In the genomic region with DNA sequence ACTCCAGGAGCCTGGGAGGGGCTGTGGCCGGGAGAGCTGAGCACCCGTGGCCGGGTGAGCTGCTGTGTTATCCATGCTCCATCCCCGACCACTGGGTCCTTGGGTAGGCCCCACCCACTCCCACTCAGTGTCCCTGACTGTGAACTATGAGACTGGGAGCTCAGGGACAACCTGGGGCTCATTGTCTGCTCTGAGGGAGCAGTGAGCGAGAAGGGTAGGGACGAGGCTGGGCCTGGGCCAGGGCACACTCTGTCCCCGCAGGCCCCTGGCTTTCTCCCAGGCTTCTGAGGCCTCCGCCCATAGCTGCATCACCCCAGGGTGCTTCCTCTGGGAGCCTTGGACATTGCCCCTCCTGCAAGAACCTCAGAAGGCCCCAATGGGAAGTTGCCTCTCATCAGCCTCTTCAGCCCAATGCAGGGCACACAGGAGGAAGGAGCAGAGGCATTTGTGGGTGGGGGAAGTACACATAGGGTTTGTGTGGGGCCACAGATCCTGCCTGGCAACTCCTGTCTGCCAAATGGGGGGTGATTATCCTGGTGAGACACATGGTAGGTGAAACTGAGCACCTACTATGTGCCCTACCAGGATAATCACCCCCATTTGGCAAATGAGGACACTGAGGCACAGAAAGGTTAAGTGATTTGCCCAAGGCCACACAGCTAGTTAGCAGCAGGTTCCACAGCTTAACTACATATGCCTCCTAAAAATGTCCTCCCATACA, we compare ENCODE assay signal across 12 cellular contexts. TPM values are rescaled to one million over a fixed set of nuclear protein-coding genes. Genes with fewer than 3 reads are reported as not detected.
DNase-seq lines count a peak whose midpoint lies in the region; ATAC-seq, FAIRE-seq and TF ChIP-seq lines count a peak whose summit lies in the region.
"Had no signal": no experiment of that assay in that cellular context is flagged by ENCODE, and none has a peak within 500 bp of the region (broad histone marks: within the 10 kb centered on the region; RNA-seq: fewer than 3 reads in every experiment).

No MANE protein-coding gene starts in this region.

- no peak for TF ChIP-seq RAD21 in K562 (CRISPR knock-in tag; conservative IDR thresholded peaks at IDR 0.05 in 1 of 2, IDR thresholded peaks at IDR 0.05 in 1 of 2)

- TF ChIP-seq POLR2A in K562 (conservative IDR thresholded peaks at IDR 0.05): no peak

- H3K79me2 ChIP-seq in K562 (ENCODE audit: control insufficient read depth, insufficient read depth, low read length) (no peaks in the 10 kb centered on the region), keratinocyte (ENCODE audit: control insufficient read depth, insufficient read depth, low read length) (no peaks in the 10 kb centered on the region)

- ATAC-seq in K562: peak; percentile 9
- no peak for ATAC-seq in stimulated activated effector memory CD8-positive, alpha-beta T cell treated with anti-CD3 and anti-CD28 coated beads, Interleukin-12 subunit alpha, Interleukin-12 subunit beta, amount 100 ng/mL, for 72 hours
- ATAC-seq in HG02759 (IDR thresholded peaks at IDR 0.05; ENCODE audit: unreplicated experiment): no peak
- ATAC-seq in GM21529 (IDR thresholded peaks at IDR 0.05; ENCODE audit: unreplicated experiment): no peak
- ATAC-seq: activated naive CD4-positive, alpha-beta T cell treated with anti-CD3 and anti-CD28 coated beads, Interleukin-2, amount 50 U/mL, for 72 hours had no signal

- H3K36me3 Mint-ChIP-seq in stimulated activated effector memory CD8-positive, alpha-beta T cell treated with anti-CD3 and anti-CD28 coated beads, Interleukin-12 subunit alpha, Interleukin-12 subunit beta, amount 100 ng/mL, for 72 hours: no peaks in the 10 kb centered on the region

- H3K9me1 ChIP-seq in K562 (ENCODE audit: control insufficient read depth, insufficient read depth, low read length) (no peaks in the 10 kb centered on the region), keratinocyte (ENCODE audit: control insufficient read depth, extremely low read depth, insufficient read depth, low read length) (no peaks in the 10 kb centered on the region)

- H3K36me3 ChIP-seq in K562 (ENCODE audit: control insufficient read depth, insufficient read depth, low read length): no peaks in the 10 kb centered on the region
- no peaks in the 10 kb centered on the region for H3K36me3 ChIP-seq in keratinocyte (ENCODE audit: control insufficient read depth in 2 of 2, extremely low read depth in 1 of 2, insufficient read depth in 2 of 2, low read length in 2 of 2)

- BruUV-seq in K562 (replicated peaks; lab: Mats Ljungman, UMichigan): no TSS peak

- no peak overlapping the region for H3K4me3 Mint-ChIP-seq in stimulated activated effector memory CD8-positive, alpha-beta T cell treated with anti-CD3 and anti-CD28 coated beads, Interleukin-12 subunit alpha, Interleukin-12 subunit beta, amount 100 ng/mL, for 72 hours

- H2AFZ ChIP-seq in K562 (ENCODE audit: low read depth, low read length) (no peak overlapping the region), keratinocyte (ENCODE audit: control insufficient read depth, low read length) (peak overlapping the region; percentile 86)

- dilution Hi-C loops in keratinocyte (cut with MboI; ENCODE audit: extremely low pct_ligation_motif_present, low sequenced_read_pairs): no loop called here

- H3K9ac ChIP-seq in K562 (ENCODE audit: insufficient read depth in 1 of 2, low read depth in 2 of 2, low read length in 2 of 2): peak overlapping the region in 1 of 2 experiments; percentile 74; a peak in 1 of 4 replicates
- H3K9ac ChIP-seq in keratinocyte (ENCODE audit: control insufficient read depth, extremely low read depth, insufficient read depth, low read length): no peak overlapping the region

- no peak for TF ChIP-seq EP300 in K562 (IDR thresholded peaks at IDR 0.05; ENCODE audit: low read length)

- H3K4me1 ChIP-seq in K562 (replicated peaks in 1 of 2; ENCODE audit: control insufficient read depth in 2 of 2, insufficient read depth in 2 of 2, low read length in 2 of 2) (peaks cover 0 to 43% of the 10 kb centered on the region in 2 experiments; a peak in 3 of 5 replicates), keratinocyte (ENCODE audit: control insufficient read depth, extremely low read depth, insufficient read depth, low read length) (peaks cover 9% of the 10 kb centered on the region)

- 36% methylated on average over 8 of the region's 8 CpGs for WGBS in K562 (ENCODE audit: insufficient coverage, low coverage, missing lambda C conversion rate)

- H3K27me3 ChIP-seq in K562 (ENCODE audit: control insufficient read depth in 2 of 2, insufficient read depth in 2 of 2, low read length in 2 of 2): no peaks in the 10 kb centered on the region
- H3K27me3 ChIP-seq in keratinocyte (ENCODE audit: control insufficient read depth, extremely low read depth, insufficient read depth, low read length): peaks cover 5% of the 10 kb centered on the region
- peaks cover 0 to 46% (median 31%) of the 10 kb centered on the region in 45 donors for H3K27me3 ChIP-seq in dorsolateral prefrontal cortex

- H4K20me1 ChIP-seq in K562 (replicated peaks; ENCODE audit: control insufficient read depth, insufficient read depth, low read length) (no peaks in the 10 kb centered on the region), keratinocyte (ENCODE audit: control insufficient read depth, extremely low read depth, insufficient read depth, low read length) (no peaks in the 10 kb centered on the region)

- no peak for DNase-seq in HFF-Myc (ENCODE audit: extremely low read depth, low read depth)
- no peak for DNase-seq in K562 (ENCODE audit: extremely low read depth in 1 of 4, low spot score in 3 of 4)
- no peak for DNase-seq in keratinocyte (ENCODE audit: low read depth, low spot score)
- DNase-seq in stimulated activated effector memory CD8-positive, alpha-beta T cell treated with anti-CD3 and anti-CD28 coated beads, Interleukin-12 subunit alpha, Interleukin-12 subunit beta, amount 100 ng/mL, for 72 hours (ENCODE audit: low spot score in 2 of 2): no peak
- DNase-seq in dorsolateral prefrontal cortex: no peak
- no peak for DNase-seq in NCI-H1694 treated with DMSO at 0.1 percent for 48 hours (lab: John Stamatoyannopoulos, UW)
- DNase-seq: hypothalamus, NCI-H524 treated with DMSO at 0.1 percent for 48 hours, retina had no signal

- H3K9me3 Mint-ChIP-seq in stimulated activated effector memory CD8-positive, alpha-beta T cell treated with anti-CD3 and anti-CD28 coated beads, Interleukin-12 subunit alpha, Interleukin-12 subunit beta, amount 100 ng/mL, for 72 hours: no peaks in the 10 kb centered on the region

- 0 out of 2 replicates have a peak, but pooled peaks cover 4% of the 10 kb centered on the region for H3K9me3 ChIP-seq in K562 (replicated peaks; ENCODE audit: control insufficient read depth, insufficient read depth, low read depth, low read length)
- H3K9me3 ChIP-seq in keratinocyte (ENCODE audit: control insufficient read depth, low read depth, low read length): no peaks in the 10 kb centered on the region

- in situ Hi-C loops in K562 (cut with MboI): no loop called here

- peak overlapping the region; percentile 91 for H3K4me3 ChIP-seq in HFF-Myc (replicated peaks; ENCODE audit: low read depth, low read length)
- no peak overlapping the region for H3K4me3 ChIP-seq in K562
- H3K4me3 ChIP-seq in keratinocyte (ENCODE audit: control insufficient read depth in 2 of 3, extremely low read depth in 1 of 3, insufficient read depth in 2 of 3, low read depth in 1 of 3, low read length in 3 of 3): no peak overlapping the region
- no peak overlapping the region for H3K4me3 ChIP-seq in dorsolateral prefrontal cortex

- no peak overlapping the region for H3K27ac ChIP-seq in K562 (ENCODE audit: extremely low read depth, low read depth, low read length)
- H3K27ac ChIP-seq in keratinocyte (ENCODE audit: control insufficient read depth, insufficient read depth, low read length): no peak overlapping the region
- H3K27ac ChIP-seq in dorsolateral prefrontal cortex: peak overlapping the region in 1 of 59 donors; percentile 21

- H3K4me1 Mint-ChIP-seq in stimulated activated effector memory CD8-positive, alpha-beta T cell treated with anti-CD3 and anti-CD28 coated beads, Interleukin-12 subunit alpha, Interleukin-12 subunit beta, amount 100 ng/mL, for 72 hours: peaks cover 6% of the 10 kb centered on the region

- no peak overlapping the region for H3K4me2 ChIP-seq in K562 (ENCODE audit: insufficient read depth, low read length)
- peak overlapping the region; percentile 19 for H3K4me2 ChIP-seq in keratinocyte (ENCODE audit: control insufficient read depth, extremely low read depth, insufficient read depth, low read depth, low read length)

- no peak for TF ChIP-seq CTCF in HFF-Myc (IDR thresholded peaks at IDR 0.05; ENCODE audit: low read depth, low read length, missing control alignments)
- no peak for TF ChIP-seq CTCF in K562 (IDR thresholded peaks at IDR 0.05 in 2 of 3, conservative IDR thresholded peaks at IDR 0.05 in 1 of 3; ENCODE audit: insufficient read depth in 2 of 3, low read depth in 1 of 3, low read length in 3 of 3)
- no peak for TF ChIP-seq CTCF in keratinocyte (optimal IDR thresholded peaks at IDR 0.05 in 1 of 3, IDR thresholded peaks at IDR 0.05 in 1 of 3, conservative IDR thresholded peaks at IDR 0.05 in 1 of 3; ENCODE audit: extremely low read depth in 1 of 3, insufficient read depth in 2 of 3, low read length in 3 of 3)
- no peak for TF ChIP-seq CTCF in dorsolateral prefrontal cortex (IDR thresholded peaks at IDR 0.05 in 54 of 56, conservative IDR thresholded peaks at IDR 0.05 in 2 of 56; ENCODE audit: low read depth in 1 of 56, partially characterized antibody in 56 of 56)

- H3K27ac Mint-ChIP-seq in stimulated activated effector memory CD8-positive, alpha-beta T cell treated with anti-CD3 and anti-CD28 coated beads, Interleukin-12 subunit alpha, Interleukin-12 subunit beta, amount 100 ng/mL, for 72 hours: peak overlapping the region; percentile 17
- H3K27ac Mint-ChIP-seq: activated naive CD4-positive, alpha-beta T cell treated with anti-CD3 and anti-CD28 coated beads, Interleukin-2, amount 50 U/mL, for 72 hours had no signal

- intact Hi-C loops in K562 (cut with micrococcal nuclease): no loop called here
- intact Hi-C loops in dorsolateral prefrontal cortex (cut with DNase I): no loop called here

- CTCF ChIA-PET in K562 (lab: Yijun Ruan, JAX; ENCODE audit: low intra/inter-chr PET ratio): interaction anchor here (0.6 kb wide), 1 partner anchor 37 kb away, joined by 3 read pairs; no protein-coding TSS in a partner anchor

- POLR2A ChIA-PET in K562 (lab: Yijun Ruan, JAX): interaction anchor here (1.0 to 1.1 kb wide), 2 partner anchors 29 to 166 kb away, joined by 3 to 5 read pairs; no protein-coding TSS in a partner anchor

- FAIRE-seq in K562 (lab: Jason Lieb, UNC) (no peak), keratinocyte (lab: Jason Lieb, UNC) (no peak)

RNA-seq across cellular contexts. Expression of gene ANPEP, which starts 2.4 kb away (rescaled TPM):
- total RNA-seq in K562 (2011; cell fraction: chromatin; rRNA removed; ENCODE audit: low replicate concordance): 2.9 and 3.1 TPM in 2 replicates
- 1.2 and 1.8 TPM in 2 replicates for total RNA-seq in K562 (2011; cell fraction: nucleolus; rRNA removed)
- 1.5 and 2.5 TPM in 2 replicates for total RNA-seq in K562 (2011; cell fraction: nucleoplasm; rRNA removed)
- total RNA-seq in K562 (2014; rRNA removed) (1.0 and 1.8 TPM in 2 replicates), K562 (2014; rRNA removed; fragmentation: Illumina TruSeq; extraction: Trizol) (1.1 and 1.3 TPM in 2 replicates), K562 (2015; rRNA removed; fragmentation: Illumina TruSeq; extraction: Trizol) (2.5 and 2.6 TPM in 2 replicates), K562 (2021) (4.8 and 5.7 TPM in 2 replicates), dorsolateral prefrontal cortex (10 to 100 TPM in 1 of 120 experiments, 1 to 10 TPM in 117, under 1 TPM in 2; 0.43 to 11.2 (median 3.5) TPM)
- polyA plus RNA-seq in K562 (2011; rRNA removed) (0.43 and 2.0 TPM in 2 replicates), K562 (2014; fragmentation: Illumina TruSeq; extraction: Trizol) (4.0 and 4.2 TPM in 2 replicates), K562 (2014; fragmentation: Nextera tagmentation; extraction: Ambion mirVana) (under 1 TPM; 0.23 to 0.27 TPM), K562 (2014; rRNA removed) (4.7 and 8.9 TPM in 2 replicates), keratinocyte (0.59 to 5.2 TPM (median 1.00 TPM) in 3 replicates)
- 0.63 and 1.5 TPM in 2 replicates for polyA plus RNA-seq in K562 (2011; cell fraction: cytosol; rRNA removed)
- polyA plus RNA-seq in K562 (2011; cell fraction: nucleus; rRNA removed): 3.6 and 6.0 TPM in 2 replicates
- polyA plus RNA-seq in K562 (2012): 6.6 and 17.5 TPM in 2 replicates
- 0.30 and 0.67 TPM in 2 replicates for polyA minus RNA-seq in K562 (2011; rRNA and poly(A)+ RNA removed)
- polyA minus RNA-seq in K562 (2011; cell fraction: cytosol; rRNA and poly(A)+ RNA removed): 0.95 and 3.6 TPM in 2 replicates
- polyA minus RNA-seq in K562 (2011; cell fraction: nucleus; rRNA and poly(A)+ RNA removed): 0.67 and 0.78 TPM in 2 replicates
- 0.37 TPM for polyA plus RNA-seq in keratinocyte (2011; ENCODE audit: low read depth)
- polyA plus RNA-seq in keratinocyte (2011; cell fraction: cytosol; rRNA removed): 0.44 and 0.65 TPM in 2 replicates
- 2.4 and 2.7 TPM in 2 replicates for polyA plus RNA-seq in keratinocyte (2011; cell fraction: nucleus; rRNA removed)
- polyA plus RNA-seq in keratinocyte (2012; ENCODE audit: low replicate concordance): 0.20 and 3.4 TPM in 2 replicates
- 2.0 to 11.6 TPM (median 2.6 TPM) in 3 replicates for polyA minus RNA-seq in keratinocyte
- 3.5 TPM for polyA minus RNA-seq in keratinocyte (2011; cell fraction: cytosol; rRNA and poly(A)+ RNA removed)
- 1.8 and 1.9 TPM in 2 replicates for polyA minus RNA-seq in keratinocyte (2011; cell fraction: nucleus; rRNA and poly(A)+ RNA removed)

RNA-seq across cellular contexts. Expression of gene MESP2, which starts 36.2 kb away (rescaled TPM):
- not detected in 2 replicates for total RNA-seq in K562 (2011; cell fraction: chromatin; rRNA removed; ENCODE audit: low replicate concordance)
- total RNA-seq in K562 (2011; cell fraction: nucleolus; rRNA removed): not detected in 2 replicates
- not detected in 2 replicates for total RNA-seq in K562 (2011; cell fraction: nucleoplasm; rRNA removed)
- total RNA-seq in K562 (2014; rRNA removed) (0.82 and 1.1 TPM in 2 replicates), K562 (2014; rRNA removed; fragmentation: Illumina TruSeq; extraction: Trizol) (0.41 and 0.51 TPM in 2 replicates), K562 (2015; rRNA removed; fragmentation: Illumina TruSeq; extraction: Trizol) (0.29 and 0.45 TPM in 2 replicates), K562 (2021) (0.47 and 0.66 TPM in 2 replicates), dorsolateral prefrontal cortex (1 to 10 TPM in 41 of 120 experiments, under 1 TPM in 62, not detected in 17; 0.29 to 2.1 (median 0.92) TPM)
- polyA plus RNA-seq in K562 (2011; rRNA removed) (0.08 and 0.14 TPM in 2 replicates), K562 (2014; fragmentation: Illumina TruSeq; extraction: Trizol) (0.55 and 0.70 TPM in 2 replicates), K562 (2014; fragmentation: Nextera tagmentation; extraction: Ambion mirVana) (under 1 TPM; 0.11 to 0.13 TPM), K562 (2014; rRNA removed) (0.37 and 0.47 TPM in 2 replicates), keratinocyte (0.16 to 0.39 TPM (median 0.22 TPM) in 3 replicates)
- 0.18 and 0.22 TPM in 2 replicates for polyA plus RNA-seq in K562 (2011; cell fraction: cytosol; rRNA removed)
- 0.10 and 0.56 TPM in 2 replicates for polyA plus RNA-seq in K562 (2011; cell fraction: nucleus; rRNA removed)
- polyA plus RNA-seq in K562 (2012): 0.39 and 0.48 TPM in 2 replicates
- polyA minus RNA-seq in K562 (2011; rRNA and poly(A)+ RNA removed): not detected in 2 replicates
- not detected in 2 replicates for polyA minus RNA-seq in K562 (2011; cell fraction: cytosol; rRNA and poly(A)+ RNA removed)
- not detected in 2 replicates for polyA minus RNA-seq in K562 (2011; cell fraction: nucleus; rRNA and poly(A)+ RNA removed)
- polyA plus RNA-seq in keratinocyte (2011; ENCODE audit: low read depth): not detected
- polyA plus RNA-seq in keratinocyte (2011; cell fraction: cytosol; rRNA removed): 0.22 and 0.23 TPM in 2 replicates
- 0.15 and 0.37 TPM in 2 replicates for polyA plus RNA-seq in keratinocyte (2011; cell fraction: nucleus; rRNA removed)
- 0.34 and 0.71 TPM in 2 replicates for polyA plus RNA-seq in keratinocyte (2012; ENCODE audit: low replicate concordance)
- polyA minus RNA-seq in keratinocyte: not detected in 3 replicates
- polyA minus RNA-seq in keratinocyte (2011; cell fraction: cytosol; rRNA and poly(A)+ RNA removed): not detected
- polyA minus RNA-seq in keratinocyte (2011; cell fraction: nucleus; rRNA and poly(A)+ RNA removed): not detected in 2 replicates
- total RNA-seq: activated naive CD4-positive, alpha-beta T cell treated with anti-CD3 and anti-CD28 coated beads, Interleukin-2, amount 50 U/mL, for 72 hours had no signal
